Comparison of ENCODE assay signal across 10 cellular contexts in genomic region chr5:181234455-181235306, GRCh38. TPM values are rescaled to one million over a fixed set of nuclear protein-coding genes. Genes with fewer than 3 reads are reported as not detected.
DNase-seq lines count a peak whose midpoint lies in the region; ATAC-seq, FAIRE-seq and TF ChIP-seq lines count a peak whose summit lies in the region.
"Had no signal": no experiment of that assay in that cellular context is flagged by ENCODE, and none has a peak within 500 bp of the region (broad histone marks: within the 10 kb centered on the region; RNA-seq: fewer than 3 reads in every experiment).

No MANE protein-coding gene starts in this region.

- DNase-seq in GM12892 (ENCODE audit: insufficient read length) = no peak
- DNase-seq in T-cell = no peak
- no peak for DNase-seq in left colon
- no peak for DNase-seq in retina
- DNase-seq in NCI-H1930 (lab: John Stamatoyannopoulos, UW) = no peak
- DNase-seq in trophoblast cell = no peak
- DNase-seq in D721Med (ENCODE audit: insufficient read length, low spot score) = no peak
- DNase-seq: NCI-H2081 had no signal

- H4K8ac ChIP-seq in trophoblast cell (ENCODE audit: low read depth, low read length) = no peak overlapping the region

- no peak overlapping the region for H3K4me2 ChIP-seq in trophoblast cell (ENCODE audit: low read length)

- H3K4ac ChIP-seq in trophoblast cell (ENCODE audit: low read depth, low read length) = no peak overlapping the region

- no peak for TF ChIP-seq CTCF in 22Rv1 (IDR thresholded peaks at IDR 0.05)
- TF ChIP-seq CTCF in D721Med (IDR thresholded peaks at IDR 0.05; ENCODE audit: insufficient read depth, missing control alignments) = no peak

- no peak overlapping the region for H2BK120ac ChIP-seq in trophoblast cell (ENCODE audit: insufficient read depth, low read length, poor library complexity)

- no peak overlapping the region for H3K18ac ChIP-seq in trophoblast cell (ENCODE audit: low read length)

- peaks cover 0 to 2% (median 0%) of the 10 kb centered on the region in 3 donors for H3K9me3 Mint-ChIP-seq in T-cell

- H3K79me1 ChIP-seq in trophoblast cell (ENCODE audit: low read length) = no peaks in the 10 kb centered on the region

- peaks cover 65 to 87% of the 10 kb centered on the region in 2 experiments for H3K36me3 ChIP-seq in trophoblast cell (ENCODE audit: control insufficient read depth in 1 of 2, insufficient read depth in 2 of 2, low read length in 2 of 2)

- H2AFZ ChIP-seq in trophoblast cell (ENCODE audit: insufficient read depth, low read length, poor library complexity) = no peak overlapping the region

- no peak overlapping the region for H2BK5ac ChIP-seq in trophoblast cell (ENCODE audit: low read depth, low read length, poor library complexity)

- no peaks in the 10 kb centered on the region for H3K4me1 ChIP-seq in trophoblast cell (ENCODE audit: control insufficient read depth in 1 of 2, insufficient read depth in 2 of 2, low read length in 2 of 2)

- H3K27me3 ChIP-seq in trophoblast cell (ENCODE audit: insufficient read depth, low read length) = no peaks in the 10 kb centered on the region

- no peak overlapping the region for H4K91ac ChIP-seq in trophoblast cell (ENCODE audit: low read depth, low read length)

- no peaks in the 10 kb centered on the region for H3K9me3 ChIP-seq in trophoblast cell (ENCODE audit: insufficient read depth, low read depth, low read length)

- no peak overlapping the region for H4K12ac ChIP-seq in trophoblast cell (ENCODE audit: low read depth, low read length)

- intact Hi-C loops in left colon (cut with DNase I, micrococcal nuclease) = no loop called here

- peak overlapping the region; percentile 97 for H3K27ac ChIP-seq in 22Rv1
- no peak overlapping the region for H3K27ac ChIP-seq in trophoblast cell (ENCODE audit: low read depth, low read length)
- H3K27ac ChIP-seq: C4-2B had no signal

- H3K79me2 ChIP-seq in trophoblast cell (ENCODE audit: control insufficient read depth, insufficient read depth, low read length, poor library complexity) = no peaks in the 10 kb centered on the region

- ATAC-seq in T-cell (replicated peaks in 1 of 4) (peak in 3 of 4 experiments; percentile 10 to 20 (median 15)), left colon (peak; percentile 20)

- peak; percentile 65 for TF ChIP-seq POLR2A in GM12892 (IDR thresholded peaks at IDR 0.05; ENCODE audit: low read depth, low read length)

- no peak overlapping the region for H3K14ac ChIP-seq in trophoblast cell (ENCODE audit: low read length)

- no peak overlapping the region for H3K23ac ChIP-seq in trophoblast cell (ENCODE audit: low read length)

- H2AK5ac ChIP-seq in trophoblast cell (ENCODE audit: low read length) = no peak overlapping the region

- peaks cover 56% of the 10 kb centered on the region for H3K36me3 Mint-ChIP-seq in T-cell

- H3K27me3 Mint-ChIP-seq in T-cell = no peaks in the 10 kb centered on the region

- H3K27ac Mint-ChIP-seq in T-cell = peak overlapping the region in 1 of 2 donors; percentile 39

- no peak overlapping the region for H2BK12ac ChIP-seq in trophoblast cell (ENCODE audit: low read length)

- POLR2A ChIA-PET in T-cell (lab: Charles Lee) = interaction anchor here in 1 of 2 donors (0.5 kb wide), 1 partner anchor 11 kb away, joined by 8 read pairs; the partner anchor contains the start of gene TRIM41

- H3K4me1 Mint-ChIP-seq in T-cell = peaks cover 15 to 27% (median 27%) of the 10 kb centered on the region in 3 donors

- H3K4me3 Mint-ChIP-seq in T-cell = no peak overlapping the region

- CTCF ChIA-PET in T-cell (lab: Charles Lee) = interaction anchor here in 1 of 2 donors (1.5 kb wide), 1 partner anchor 27 kb away, joined by 3 read pairs; no protein-coding TSS in a partner anchor

- WGBS in trophoblast cell (ENCODE audit: extremely low coverage, insufficient coverage, insufficient read length) = no CpG with 5 or more reads among the region's 22 CpGs

- H3K4me3 ChIP-seq in trophoblast cell (ENCODE audit: low read depth, low read length) = no peak overlapping the region

- no peak for FAIRE-seq in GM12892 (lab: Jason Lieb, UNC)
- FAIRE-seq in D721Med (lab: Jason Lieb, UNC) = no peak

- H3K9ac ChIP-seq in trophoblast cell (ENCODE audit: low read length) = no peak overlapping the region

RNA-seq across cellular contexts. Expression of gene RACK1, which starts 9.0 kb away (rescaled TPM):
- 3,646 TPM for polyA plus RNA-seq in GM12892 (2012; ENCODE audit: missing spikeins)
- total RNA-seq in T-cell = 1,000 to 10,000 TPM; 2,132 to 2,437 (median 2,230) TPM
- total RNA-seq in left colon = 1,000 to 10,000 TPM; 1,192 to 1,207 TPM
- polyA plus RNA-seq in trophoblast cell (2013) = 2,172 and 2,251 TPM in 2 replicates

RNA-seq across cellular contexts. Expression of gene TRIM41, which starts 11.6 kb away (rescaled TPM):
- 12.2 TPM for polyA plus RNA-seq in GM12892 (2012; ENCODE audit: missing spikeins)
- total RNA-seq in T-cell = 10 to 100 TPM; 32.2 to 46.2 (median 36.7) TPM
- total RNA-seq in left colon = 10 to 100 TPM; 21.5 to 32.0 TPM
- 16.4 and 16.9 TPM in 2 replicates for polyA plus RNA-seq in trophoblast cell (2013)

RNA-seq across cellular contexts. Expression of gene TRIM52, which starts 26.3 kb away (rescaled TPM):
- 13.4 TPM for polyA plus RNA-seq in GM12892 (2012; ENCODE audit: missing spikeins)
- total RNA-seq in T-cell (10 to 100 TPM; 42.9 to 56.9 (median 54.0) TPM), left colon (10 to 100 TPM; 11.4 to 13.1 TPM)
- polyA plus RNA-seq in trophoblast cell (2013) = 2.8 and 3.3 TPM in 2 replicates

RNA-seq across cellular contexts. Expression of gene TRIM7, which starts 29.7 kb away (rescaled TPM):
- 0.70 TPM for polyA plus RNA-seq in GM12892 (2012; ENCODE audit: missing spikeins)
- total RNA-seq in T-cell (1 to 10 TPM; 1.6 to 3.1 (median 3.0) TPM), left colon (10 to 100 TPM in 1 of 2 donors, 1 to 10 TPM in 1; 5.8 to 14.2 TPM)
- 0.04 and 0.07 TPM in 2 replicates for polyA plus RNA-seq in trophoblast cell (2013)
